ENCODE assay signal across 10 cellular contexts in genomic region chr19:9622531-9622930, GRCh38. TPM values are rescaled to one million over a fixed set of nuclear protein-coding genes. Genes with fewer than 3 reads are reported as not detected.
DNase-seq lines count a peak whose midpoint lies in the region; ATAC-seq and TF ChIP-seq lines count a peak whose summit lies in the region.
"Had no signal": no experiment of that assay in that cellular context is flagged by ENCODE, and none has a peak within 500 bp of the region (broad histone marks: within the 10 kb centered on the region; RNA-seq: fewer than 3 reads in every experiment).

No MANE protein-coding gene starts in this region.

- no peak for ATAC-seq in activated CD8-positive, alpha-beta memory T cell treated with anti-CD3 and anti-CD28 coated beads, Interleukin-2, amount 10 ng/mL, durations not matched to agents 7 days and 5 days
- ATAC-seq: K562 had no signal

- peaks cover 30% of the 10 kb centered on the region for H3K36me3 Mint-ChIP-seq in activated CD8-positive, alpha-beta memory T cell treated with anti-CD3 and anti-CD28 coated beads, Interleukin-2, amount 10 ng/mL, durations not matched to agents 7 days and 5 days

- H3K4me3 Mint-ChIP-seq in activated CD8-positive, alpha-beta memory T cell treated with anti-CD3 and anti-CD28 coated beads, Interleukin-2, amount 10 ng/mL, durations not matched to agents 7 days and 5 days = peak overlapping the region; percentile 43

- H3K27me3 ChIP-seq in skeletal muscle satellite cell (ENCODE audit: control insufficient read depth, insufficient read depth, low read length) = no peaks in the 10 kb centered on the region

- CTCF ChIA-PET in activated CD8-positive, alpha-beta memory T cell treated with anti-CD3 and anti-CD28 coated beads, Interleukin-2, amount 10 ng/mL, durations not matched to agents 7 days and 5 days (lab: Charles Lee) = interaction anchor here (1.1 to 2.1 kb wide), 2 partner anchors 173 to 175 kb away, joined by 3 to 10 read pairs; no protein-coding TSS in a partner anchor

- H3K9ac ChIP-seq in skeletal muscle satellite cell (ENCODE audit: low read depth, low read length) = no peak overlapping the region

- peaks cover 1% of the 10 kb centered on the region for H3K9me3 Mint-ChIP-seq in activated CD8-positive, alpha-beta memory T cell treated with anti-CD3 and anti-CD28 coated beads, Interleukin-2, amount 10 ng/mL, durations not matched to agents 7 days and 5 days (ENCODE audit: low read depth)

- peak overlapping the region; percentile 46 for H3K4me2 ChIP-seq in skeletal muscle satellite cell (ENCODE audit: low read length)

- TF ChIP-seq CTCF in WI38 (IDR thresholded peaks at IDR 0.05; ENCODE audit: low read depth, low read length) (no peak), fibroblast of pulmonary artery (IDR thresholded peaks at IDR 0.05; ENCODE audit: low read length, missing control alignments) (no peak)

- H3K9me3 ChIP-seq in skeletal muscle satellite cell (replicated peaks; ENCODE audit: low read length) = no peaks in the 10 kb centered on the region
- H3K9me3 ChIP-seq: HAP-1 had no signal

- peak overlapping the region; percentile 22 for H3K27ac Mint-ChIP-seq in activated CD8-positive, alpha-beta memory T cell treated with anti-CD3 and anti-CD28 coated beads, Interleukin-2, amount 10 ng/mL, durations not matched to agents 7 days and 5 days

- H3K4me3 ChIP-seq in WI38 (ENCODE audit: low read depth, low read length) (peak overlapping the region; percentile 14; the same call in 1 of the 2 replicates), fibroblast of pulmonary artery (replicated peaks; ENCODE audit: low read depth, low read length) (no peak overlapping the region), skeletal muscle satellite cell (ENCODE audit: low read length) (no peak overlapping the region)

- no peaks in the 10 kb centered on the region for H3K4me1 ChIP-seq in skeletal muscle satellite cell (ENCODE audit: control insufficient read depth, insufficient read depth, low read length)
- H3K4me1 ChIP-seq: HAP-1 had no signal

- no peak for DNase-seq in activated CD8-positive, alpha-beta memory T cell treated with anti-CD3 and anti-CD28 coated beads, Interleukin-2, amount 10 ng/mL, durations not matched to agents 7 days and 5 days
- no peak for DNase-seq in activated CD8-positive, alpha-beta memory T cell treated with anti-CD3 and anti-CD28 coated beads for 24 hours
- DNase-seq in fibroblast of pulmonary artery (ENCODE audit: low read depth) = peak; percentile 21
- no peak for DNase-seq in GDM1 (lab: John Stamatoyannopoulos, UW)
- no peak for DNase-seq in pons (ENCODE audit: low spot score)
- no peak for DNase-seq in activated CD4-positive, alpha-beta T cell treated with anti-CD3 and anti-CD28 coated beads for 1 hour

- peaks cover 15% of the 10 kb centered on the region for H3K36me3 ChIP-seq in skeletal muscle satellite cell (ENCODE audit: insufficient read depth, low read length)

- H3K27me3 Mint-ChIP-seq in activated CD8-positive, alpha-beta memory T cell treated with anti-CD3 and anti-CD28 coated beads, Interleukin-2, amount 10 ng/mL, durations not matched to agents 7 days and 5 days = no peaks in the 10 kb centered on the region

- peaks cover 27% of the 10 kb centered on the region for H3K4me1 Mint-ChIP-seq in activated CD8-positive, alpha-beta memory T cell treated with anti-CD3 and anti-CD28 coated beads, Interleukin-2, amount 10 ng/mL, durations not matched to agents 7 days and 5 days

RNA-seq across cellular contexts. Expression of gene ZNF561, which starts 1.5 kb away (rescaled TPM):
- total RNA-seq in activated CD8-positive, alpha-beta memory T cell treated with anti-CD3 and anti-CD28 coated beads, Interleukin-2, amount 10 ng/mL, durations not matched to agents 7 days and 5 days = 10 to 100 TPM; 23.0 to 30.8 TPM
- 23.4 and 25.1 TPM in 2 replicates for total RNA-seq in skeletal muscle satellite cell (2012; rRNA removed)

RNA-seq across cellular contexts. Expression of gene ZNF121, which starts 38.2 kb away (rescaled TPM):
- total RNA-seq in activated CD8-positive, alpha-beta memory T cell treated with anti-CD3 and anti-CD28 coated beads, Interleukin-2, amount 10 ng/mL, durations not matched to agents 7 days and 5 days = 10 to 100 TPM; 53.9 to 55.7 TPM
- 50.2 and 60.3 TPM in 2 replicates for total RNA-seq in skeletal muscle satellite cell (2012; rRNA removed)

RNA-seq across cellular contexts. Expression of gene ZNF562, which starts 52.4 kb away (rescaled TPM):
- 10 to 100 TPM; 25.9 to 26.7 TPM for total RNA-seq in activated CD8-positive, alpha-beta memory T cell treated with anti-CD3 and anti-CD28 coated beads, Interleukin-2, amount 10 ng/mL, durations not matched to agents 7 days and 5 days
- total RNA-seq in skeletal muscle satellite cell (2012; rRNA removed) = 31.5 and 38.8 TPM in 2 replicates
